20 cellular contexts compared by ENCODE assay signal in genomic region chr4:57195622-57196021, GRCh38.
"Had no signal": no experiment of that assay in that cellular context is flagged by ENCODE, and none has a peak within 500 bp of the region (broad histone marks: within the 10 kb centered on the region; RNA-seq: fewer than 3 reads in every experiment).

No MANE protein-coding gene starts in this region.

- H3K9ac ChIP-seq: SK-N-SH had no signal

- H3K9me2 ChIP-seq: SK-N-SH had no signal

- DNase-seq: Karpas-422, KG1, MG63, NCI-H1092, NCI-H1105 treated with DMSO at 0.1 percent for 48 hours, NCI-H1417 treated with DMSO at 0.1 percent for 48 hours, NCI-H146, NCI-H1694 treated with DMSO at 0.1 percent for 48 hours, NCI-H1930, NCI-H2081, NCI-H2107, NCI-H2227 treated with DMSO at 0.1 percent for 48 hours, NCI-H524, NCI-H526 treated with DMSO at 0.1 percent for 48 hours, NCI-H748 treated with DMSO at 0.1 percent for 48 hours, RPMI8226, SHP77, SK-N-SH, SW 1271 had no signal

- FAIRE-seq: RCC 7860 had no signal

- H3K36me3 ChIP-seq: MG63 had no signal

- H3K4me2 ChIP-seq: SK-N-SH had no signal

- H3K27me3 ChIP-seq: MG63 had no signal

- H3K4me3 ChIP-seq: MG63 had no signal

- H3K9me3 ChIP-seq: MG63, SK-N-SH had no signal
